Comparison of ENCODE assay signal across 1 cellular context in genomic region chr1:72623299-72623708, GRCh38.
TF ChIP-seq lines count a peak whose summit lies in the region.

No MANE protein-coding gene starts in this region.

TF ChIP-seq in GM23338, 12 proteins besides CTCF, POLR2A, EP300 and RAD21 (continued from another document):
- TF ChIP-seq ZNF462 (CRISPR knock-in tag; IDR thresholded peaks at IDR 0.05) (no peak), REST (IDR thresholded peaks at IDR 0.05; ENCODE audit: unreplicated experiment) (no peak), ZNF114 (CRISPR knock-in tag; IDR thresholded peaks at IDR 0.05) (no peak), EZH2 (IDR thresholded peaks at IDR 0.05; ENCODE audit: low read depth, unreplicated experiment) (no peak), JUNB (IDR thresholded peaks at IDR 0.05; ENCODE audit: unreplicated experiment) (no peak), STAT1 (IDR thresholded peaks at IDR 0.05; ENCODE audit: unreplicated experiment) (no peak)
